ENCODE assay signal across 16 cellular contexts in genomic region chr9:88302579-88303324, GRCh38.
DNase-seq lines count a peak whose midpoint lies in the region; ATAC-seq and TF ChIP-seq lines count a peak whose summit lies in the region.
"Had no signal": no experiment of that assay in that cellular context is flagged by ENCODE, and none has a peak within 500 bp of the region (broad histone marks: within the 10 kb centered on the region; RNA-seq: fewer than 3 reads in every experiment).

No MANE protein-coding gene starts in this region.

- H3K27me3 Mint-ChIP-seq in activated naive CD8-positive, alpha-beta T cell treated with anti-CD3 and anti-CD28 coated beads, Interleukin-2, amount 50 U/mL, for 24 hours: peaks cover 5% of the 10 kb centered on the region

- TF ChIP-seq EP300 in SK-N-SH (IDR thresholded peaks at IDR 0.05; ENCODE audit: borderline replicate concordance in 1 of 2, low read depth in 1 of 2, low read length in 1 of 2): peak in 1 of 2 experiments; percentile 32; a peak in 1 of 4 replicates

- no peak overlapping the region for H3K4me3 Mint-ChIP-seq in activated naive CD8-positive, alpha-beta T cell treated with anti-CD3 and anti-CD28 coated beads, Interleukin-2, amount 50 U/mL, for 24 hours
- no peak overlapping the region for H3K4me3 Mint-ChIP-seq in stimulated activated effector memory CD8-positive, alpha-beta T cell treated with anti-CD3 and anti-CD28 coated beads, Interleukin-12 subunit alpha, Interleukin-12 subunit beta, amount 100 ng/mL, for 72 hours

- H3K4me1 ChIP-seq in SK-N-SH (ENCODE audit: control insufficient read depth in 1 of 2, insufficient read depth in 2 of 2, low read depth in 1 of 2, low read length in 1 of 2): peaks cover 0 to 6% of the 10 kb centered on the region in 2 experiments; a peak in 1 of 4 replicates

- TF ChIP-seq CTCF in SK-N-SH (IDR thresholded peaks at IDR 0.05): no peak

- H3K9me2 ChIP-seq in SK-N-SH: no peaks in the 10 kb centered on the region

- H3K36me3 Mint-ChIP-seq in activated naive CD8-positive, alpha-beta T cell treated with anti-CD3 and anti-CD28 coated beads, Interleukin-2, amount 50 U/mL, for 24 hours (ENCODE audit: low read depth): no peaks in the 10 kb centered on the region
- H3K36me3 Mint-ChIP-seq in stimulated activated effector memory CD8-positive, alpha-beta T cell treated with anti-CD3 and anti-CD28 coated beads, Interleukin-12 subunit alpha, Interleukin-12 subunit beta, amount 100 ng/mL, for 72 hours: no peaks in the 10 kb centered on the region

- DNase-seq in SK-N-SH (peak; percentile 47), left ventricle myocardium superior (no peak), Right ventricle myocardium inferior (ENCODE audit: missing footprints) (no peak)
- DNase-seq in activated naive CD8-positive, alpha-beta T cell treated with anti-CD3 and anti-CD28 coated beads, Interleukin-2, amount 50 U/mL, for 24 hours: no peak
- no peak for DNase-seq in stimulated activated effector memory CD8-positive, alpha-beta T cell treated with anti-CD3 and anti-CD28 coated beads, Interleukin-12 subunit alpha, Interleukin-12 subunit beta, amount 100 ng/mL, for 72 hours (ENCODE audit: low spot score in 2 of 2)
- DNase-seq in activated naive CD4-positive, alpha-beta T cell (lab: John Stamatoyannopoulos, UW): no peak
- DNase-seq: 8988T, C1 segment of cervical spinal cord, GOT3, NCI-H1048, NCI-H2227 treated with DMSO at 0.1 percent for 48 hours, NCI-H524 treated with DMSO at 0.1 percent for 48 hours had no signal

- H3K27ac Mint-ChIP-seq in activated naive CD8-positive, alpha-beta T cell treated with anti-CD3 and anti-CD28 coated beads, Interleukin-2, amount 50 U/mL, for 24 hours: peak overlapping the region; percentile 89
- H3K27ac Mint-ChIP-seq in stimulated activated effector memory CD8-positive, alpha-beta T cell treated with anti-CD3 and anti-CD28 coated beads, Interleukin-12 subunit alpha, Interleukin-12 subunit beta, amount 100 ng/mL, for 72 hours: peak overlapping the region; percentile 66

- 0 out of 4 replicates have a peak overlapping the region, but pooled peaks of 1 of the 2 experiments have one; percentile 16 for H3K27ac ChIP-seq in SK-N-SH (ENCODE audit: low read depth in 2 of 2, low read length in 1 of 2)
- H3K27ac ChIP-seq: HL-60 had no signal

- peaks cover 40% of the 10 kb centered on the region for H3K4me1 Mint-ChIP-seq in activated naive CD8-positive, alpha-beta T cell treated with anti-CD3 and anti-CD28 coated beads, Interleukin-2, amount 50 U/mL, for 24 hours
- peaks cover 39% of the 10 kb centered on the region for H3K4me1 Mint-ChIP-seq in stimulated activated effector memory CD8-positive, alpha-beta T cell treated with anti-CD3 and anti-CD28 coated beads, Interleukin-12 subunit alpha, Interleukin-12 subunit beta, amount 100 ng/mL, for 72 hours

- CTCF ChIA-PET in SK-N-SH (lab: Yijun Ruan, JAX): interaction anchor here (0.6 to 1.1 kb wide), 3 partner anchors 9 to 276 kb away, joined by 3 to 4 read pairs (median 3); no protein-coding TSS in a partner anchor

- POLR2A ChIA-PET in SK-N-SH (lab: Yijun Ruan, JAX): no interaction called here

- H2AFZ ChIP-seq in SK-N-SH (ENCODE audit: low read depth): no peak overlapping the region

- no peaks in the 10 kb centered on the region for H3K79me2 ChIP-seq in SK-N-SH (ENCODE audit: insufficient read depth)

- no peaks in the 10 kb centered on the region for H3K9me3 ChIP-seq in SK-N-SH

- no peaks in the 10 kb centered on the region for H3K9me3 Mint-ChIP-seq in activated naive CD8-positive, alpha-beta T cell treated with anti-CD3 and anti-CD28 coated beads, Interleukin-2, amount 50 U/mL, for 24 hours
- H3K9me3 Mint-ChIP-seq in stimulated activated effector memory CD8-positive, alpha-beta T cell treated with anti-CD3 and anti-CD28 coated beads, Interleukin-12 subunit alpha, Interleukin-12 subunit beta, amount 100 ng/mL, for 72 hours: no peaks in the 10 kb centered on the region

- H3K4me2 ChIP-seq in SK-N-SH: no peak overlapping the region

- intact Hi-C loops in left ventricle myocardium superior (cut with micrococcal nuclease): no loop called here
- intact Hi-C loops in Right ventricle myocardium inferior (cut with DNase I): loop anchor here (10.0 kb wide), 1 partner anchor 272 kb away; no protein-coding TSS in a partner anchor

- H3K27me3 ChIP-seq in SK-N-SH (ENCODE audit: insufficient read depth): no peaks in the 10 kb centered on the region

- no peaks in the 10 kb centered on the region for H3F3A ChIP-seq in SK-N-SH (replicated peaks; ENCODE audit: insufficient read depth)

- no peak overlapping the region for H3K4me3 ChIP-seq in SK-N-SH (ENCODE audit: low read depth in 2 of 2, low read length in 1 of 2)
- H3K4me3 ChIP-seq: K562 had no signal

- no peaks in the 10 kb centered on the region for H3K36me3 ChIP-seq in SK-N-SH (replicated peaks in 1 of 2; ENCODE audit: control insufficient read depth in 1 of 2, insufficient read depth in 2 of 2, low read length in 1 of 2)

- no peaks in the 10 kb centered on the region for H4K20me1 ChIP-seq in SK-N-SH (ENCODE audit: insufficient read depth)

- TF ChIP-seq RAD21 in SK-N-SH (IDR thresholded peaks at IDR 0.05; ENCODE audit: low read length): no peak

- 52% methylated on average over 7 of the region's 7 CpGs for WGBS in SK-N-SH (ENCODE audit: low lambda C conversion rate)

- ATAC-seq in SK-N-SH treated with all-trans-retinoic acid at 6 μM for 48 hours: no peak
- peak; percentile 55 for ATAC-seq in left ventricle myocardium superior
- no peak for ATAC-seq in Right ventricle myocardium inferior
- ATAC-seq in activated naive CD8-positive, alpha-beta T cell treated with anti-CD3 and anti-CD28 coated beads, Interleukin-2, amount 50 U/mL, for 24 hours: no peak
- ATAC-seq in stimulated activated effector memory CD8-positive, alpha-beta T cell treated with anti-CD3 and anti-CD28 coated beads, Interleukin-12 subunit alpha, Interleukin-12 subunit beta, amount 100 ng/mL, for 72 hours: no peak
- ATAC-seq in GM21786 (IDR thresholded peaks at IDR 0.05; ENCODE audit: unreplicated experiment): no peak
- ATAC-seq: K562 had no signal

- H3K9ac ChIP-seq in SK-N-SH: no peak overlapping the region

TF ChIP-seq in SK-N-SH, 30 proteins besides CTCF, POLR2A, EP300 and RAD21:
- 0 out of 2 replicates have a peak, but pooled peaks have one; percentile 22 for TF ChIP-seq FOXJ3 (CRISPR knock-in tag; IDR thresholded peaks at IDR 0.05)
- no peak for TF ChIP-seq TEAD4 (IDR thresholded peaks at IDR 0.05; ENCODE audit: borderline replicate concordance, insufficient read depth)

TF ChIP-seq in SK-N-SH treated with all-trans-retinoic acid at 6 μM for 48 hours, 23 proteins besides CTCF, POLR2A, EP300 and RAD21 (continues in another document):
- TF ChIP-seq ZFP3 (CRISPR knock-in tag; IDR thresholded peaks at IDR 0.05) (no peak), ZNF8 (CRISPR knock-in tag; IDR thresholded peaks at IDR 0.05) (no peak), SNAI2 (CRISPR knock-in tag; IDR thresholded peaks at IDR 0.05) (no peak), OSR1 (CRISPR knock-in tag; IDR thresholded peaks at IDR 0.05) (no peak), PPARA (CRISPR knock-in tag; IDR thresholded peaks at IDR 0.05; ENCODE audit: borderline replicate concordance) (no peak), ZFP30 (CRISPR knock-in tag; IDR thresholded peaks at IDR 0.05) (no peak), ARNTL (CRISPR knock-in tag; IDR thresholded peaks at IDR 0.05; ENCODE audit: borderline replicate concordance, low read depth) (no peak), ESRRG (CRISPR knock-in tag; IDR thresholded peaks at IDR 0.05) (no peak), ZC3H10 (CRISPR knock-in tag; IDR thresholded peaks at IDR 0.05) (no peak), ZNF70 (CRISPR knock-in tag; IDR thresholded peaks at IDR 0.05) (no peak)
- TF ChIP-seq, protein P1, sequence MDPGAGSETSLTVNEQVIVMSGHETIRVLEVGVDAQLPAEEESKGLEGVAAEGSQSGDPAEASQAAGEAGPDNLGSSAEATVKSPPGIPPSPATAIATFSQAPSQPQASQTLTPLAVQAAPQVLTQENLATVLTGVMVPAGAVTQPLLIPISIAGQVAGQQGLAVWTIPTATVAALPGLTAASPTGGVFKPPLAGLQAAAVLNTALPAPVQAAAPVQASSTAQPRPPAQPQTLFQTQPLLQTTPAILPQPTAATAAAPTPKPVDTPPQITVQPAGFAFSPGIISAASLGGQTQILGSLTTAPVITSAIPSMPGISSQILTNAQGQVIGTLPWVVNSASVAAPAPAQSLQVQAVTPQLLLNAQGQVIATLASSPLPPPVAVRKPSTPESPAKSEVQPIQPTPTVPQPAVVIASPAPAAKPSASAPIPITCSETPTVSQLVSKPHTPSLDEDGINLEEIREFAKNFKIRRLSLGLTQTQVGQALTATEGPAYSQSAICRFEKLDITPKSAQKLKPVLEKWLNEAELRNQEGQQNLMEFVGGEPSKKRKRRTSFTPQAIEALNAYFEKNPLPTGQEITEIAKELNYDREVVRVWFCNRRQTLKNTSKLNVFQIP (CRISPR knock-in tag; IDR thresholded peaks at IDR 0.05; ENCODE audit: borderline replicate concordance, low read depth): no peak
- TF ChIP-seq, protein P2, sequence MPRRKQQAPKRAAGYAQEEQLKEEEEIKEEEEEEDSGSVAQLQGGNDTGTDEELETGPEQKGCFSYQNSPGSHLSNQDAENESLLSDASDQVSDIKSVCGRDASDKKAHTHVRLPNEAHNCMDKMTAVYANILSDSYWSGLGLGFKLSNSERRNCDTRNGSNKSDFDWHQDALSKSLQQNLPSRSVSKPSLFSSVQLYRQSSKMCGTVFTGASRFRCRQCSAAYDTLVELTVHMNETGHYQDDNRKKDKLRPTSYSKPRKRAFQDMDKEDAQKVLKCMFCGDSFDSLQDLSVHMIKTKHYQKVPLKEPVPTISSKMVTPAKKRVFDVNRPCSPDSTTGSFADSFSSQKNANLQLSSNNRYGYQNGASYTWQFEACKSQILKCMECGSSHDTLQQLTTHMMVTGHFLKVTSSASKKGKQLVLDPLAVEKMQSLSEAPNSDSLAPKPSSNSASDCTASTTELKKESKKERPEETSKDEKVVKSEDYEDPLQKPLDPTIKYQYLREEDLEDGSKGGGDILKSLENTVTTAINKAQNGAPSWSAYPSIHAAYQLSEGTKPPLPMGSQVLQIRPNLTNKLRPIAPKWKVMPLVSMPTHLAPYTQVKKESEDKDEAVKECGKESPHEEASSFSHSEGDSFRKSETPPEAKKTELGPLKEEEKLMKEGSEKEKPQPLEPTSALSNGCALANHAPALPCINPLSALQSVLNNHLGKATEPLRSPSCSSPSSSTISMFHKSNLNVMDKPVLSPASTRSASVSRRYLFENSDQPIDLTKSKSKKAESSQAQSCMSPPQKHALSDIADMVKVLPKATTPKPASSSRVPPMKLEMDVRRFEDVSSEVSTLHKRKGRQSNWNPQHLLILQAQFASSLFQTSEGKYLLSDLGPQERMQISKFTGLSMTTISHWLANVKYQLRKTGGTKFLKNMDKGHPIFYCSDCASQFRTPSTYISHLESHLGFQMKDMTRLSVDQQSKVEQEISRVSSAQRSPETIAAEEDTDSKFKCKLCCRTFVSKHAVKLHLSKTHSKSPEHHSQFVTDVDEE (CRISPR knock-in tag; IDR thresholded peaks at IDR 0.05): no peak
